In genomic region chr10:95552680-95553342, GRCh38 we compare ENCODE assay signal across 20 cellular contexts. TPM values are rescaled to one million over a fixed set of nuclear protein-coding genes. Genes with fewer than 3 reads are reported as not detected.
DNase-seq lines count a peak whose midpoint lies in the region; ATAC-seq, FAIRE-seq and TF ChIP-seq lines count a peak whose summit lies in the region.
"Had no signal": no experiment of that assay in that cellular context is flagged by ENCODE, and none has a peak within 500 bp of the region (broad histone marks: within the 10 kb centered on the region; RNA-seq: fewer than 3 reads in every experiment).

No MANE protein-coding gene starts in this region.

- H3K4me3 ChIP-seq in heart left ventricle (no peak overlapping the region), K562 (no peak overlapping the region), HepG2 (replicated peaks in 1 of 3; ENCODE audit: insufficient read depth in 1 of 3, low read depth in 2 of 3, low read length in 3 of 3) (no peak overlapping the region), BE2C (ENCODE audit: low read depth, low read length) (no peak overlapping the region), ovary (no peak overlapping the region)
- H3K4me3 ChIP-seq: left lung, right atrium auricular region, tibial nerve had no signal

- no peak for ATAC-seq in heart left ventricle
- no peak for ATAC-seq in Right ventricle myocardium superior (ENCODE audit: poor library complexity)
- no peak for ATAC-seq in K562
- ATAC-seq in HepG2: peak; percentile 76
- ATAC-seq in HG03175 (IDR thresholded peaks at IDR 0.05; ENCODE audit: unreplicated experiment): no peak
- ATAC-seq: CD8-positive, alpha-beta T cell; left lung; naive thymus-derived CD8-positive, alpha-beta T cell had no signal

- 69 to 87% (median 70%) methylated on average over 5 of the region's 5 CpGs for WGBS in heart left ventricle, 4 donors
- WGBS in K562 (ENCODE audit: insufficient coverage, low coverage, missing lambda C conversion rate): 89% methylated on average over 1 of the region's 5 CpGs
- WGBS in HepG2 (ENCODE audit: low lambda C conversion rate): 46% methylated on average over 5 of the region's 5 CpGs
- 84 to 88% (median 85%) methylated on average over 5 of the region's 5 CpGs for WGBS in ovary, 3 donors

- CTCF ChIA-PET in K562 (lab: Yijun Ruan, JAX; ENCODE audit: low intra/inter-chr PET ratio) (no interaction called here), HepG2 (lab: Yijun Ruan, JAX; ENCODE audit: low intra/inter-chr PET ratio, low total read pairs) (no interaction called here)

- H2AFZ ChIP-seq in K562 (ENCODE audit: low read depth, low read length): no peak overlapping the region
- no peak overlapping the region for H2AFZ ChIP-seq in HepG2 (ENCODE audit: low read length)

- no peaks in the 10 kb centered on the region for H4K20me1 ChIP-seq in K562 (replicated peaks; ENCODE audit: control insufficient read depth, insufficient read depth, low read length)
- H4K20me1 ChIP-seq in HepG2 (ENCODE audit: insufficient read depth, low read length): no peaks in the 10 kb centered on the region

- no peak overlapping the region for H3K9ac ChIP-seq in K562 (ENCODE audit: insufficient read depth in 1 of 2, low read depth in 2 of 2, low read length in 2 of 2)
- H3K9ac ChIP-seq in HepG2 (ENCODE audit: insufficient read depth, low read depth, low read length): peak overlapping the region; percentile 17; the same call in 1 of the 2 replicates

- no peaks in the 10 kb centered on the region for H3K79me2 ChIP-seq in K562 (ENCODE audit: control insufficient read depth, insufficient read depth, low read length)
- peaks cover 87% of the 10 kb centered on the region for H3K79me2 ChIP-seq in HepG2 (ENCODE audit: insufficient read depth, low read length)

- TF ChIP-seq EP300 in K562 (IDR thresholded peaks at IDR 0.05; ENCODE audit: low read length): no peak
- TF ChIP-seq EP300 in HepG2 (IDR thresholded peaks at IDR 0.05; ENCODE audit: low read depth in 2 of 2, low read length in 2 of 2): peak in 1 of 2 experiments; percentile 46; a peak in 2 of 4 replicates
- TF ChIP-seq EP300 in HepG2 (CRISPR knock-in tag; IDR thresholded peaks at IDR 0.05; ENCODE audit: borderline replicate concordance): no peak
- TF ChIP-seq EP300 in ovary (IDR thresholded peaks at IDR 0.05): no peak

- no peak overlapping the region for H3K4me2 ChIP-seq in K562 (ENCODE audit: insufficient read depth, low read length)
- H3K4me2 ChIP-seq in HepG2 (ENCODE audit: low read depth, low read length): peak overlapping the region; percentile 37

- no peaks in the 10 kb centered on the region for H3K9me1 ChIP-seq in K562 (ENCODE audit: control insufficient read depth, insufficient read depth, low read length)

- DNase-seq in heart left ventricle: no peak
- DNase-seq in Right ventricle myocardium superior: no peak
- no peak for DNase-seq in K562 (ENCODE audit: extremely low read depth in 1 of 4, low spot score in 3 of 4)
- peak; percentile 78 for DNase-seq in HepG2 (ENCODE audit: low spot score)
- DNase-seq in BE2C: no peak
- no peak for DNase-seq in ovary
- no peak for DNase-seq in NCI-H748 treated with DMSO at 0.1 percent for 48 hours (lab: John Stamatoyannopoulos, UW)
- DNase-seq: activated CD8-positive, alpha-beta memory T cell treated with anti-CD3 and anti-CD28 coated beads, Interleukin-2, amount 50 U/mL, for 48 hours; activated naive CD8-positive, alpha-beta T cell treated with anti-CD3 and anti-CD28 coated beads for 36 hours; CD8-positive, alpha-beta T cell; GOT3; Karpas-422; left lung; naive thymus-derived CD8-positive, alpha-beta T cell; NCI-H1694; NCI-H510A treated with DMSO at 0.1 percent for 48 hours; stimulated activated CD4-positive, alpha-beta T cell treated with anti-CD3 and anti-CD28 coated beads, Interleukin-2, amount 100 ng/mL, for 24 hours had no signal

- FAIRE-seq in K562 (lab: Jason Lieb, UNC) (peak; percentile 19), HepG2 (lab: Jason Lieb, UNC) (peak; percentile 66)

- TF ChIP-seq RAD21 in K562 (CRISPR knock-in tag; conservative IDR thresholded peaks at IDR 0.05 in 1 of 2, IDR thresholded peaks at IDR 0.05 in 1 of 2) (no peak), HepG2 (CRISPR knock-in tag; IDR thresholded peaks at IDR 0.05) (no peak)

- no peak for TF ChIP-seq POLR2A in heart left ventricle (IDR thresholded peaks at IDR 0.05)
- TF ChIP-seq POLR2A in K562 (conservative IDR thresholded peaks at IDR 0.05): no peak
- no peak for TF ChIP-seq POLR2A in HepG2 (IDR thresholded peaks at IDR 0.05; ENCODE audit: insufficient read depth in 1 of 2, low read depth in 2 of 2, low read length in 2 of 2)
- no peak for TF ChIP-seq POLR2A in ovary (IDR thresholded peaks at IDR 0.05)

- H3K9me3 ChIP-seq in heart left ventricle (peaks cover 0 to 11% (median 0%) of the 10 kb centered on the region in 12 donors), K562 (replicated peaks; ENCODE audit: control insufficient read depth, insufficient read depth, low read depth, low read length) (no peaks in the 10 kb centered on the region), HepG2 (ENCODE audit: low read length) (no peaks in the 10 kb centered on the region), BE2C (no peaks in the 10 kb centered on the region), ovary (no peaks in the 10 kb centered on the region)
- H3K9me3 ChIP-seq: left lung had no signal

- H3K27me3 ChIP-seq in heart left ventricle (no peaks in the 10 kb centered on the region), K562 (ENCODE audit: control insufficient read depth in 2 of 2, insufficient read depth in 2 of 2, low read length in 2 of 2) (no peaks in the 10 kb centered on the region), HepG2 (ENCODE audit: control insufficient read depth in 1 of 2, insufficient read depth in 2 of 2, low read length in 2 of 2) (no peaks in the 10 kb centered on the region), BE2C (0 out of 2 replicates have a peak, but pooled peaks cover under 1% of the 10 kb centered on the region), ovary (no peaks in the 10 kb centered on the region)
- H3K27me3 ChIP-seq: left lung, right atrium auricular region, tibial nerve had no signal

- TF ChIP-seq CTCF in heart left ventricle (IDR thresholded peaks at IDR 0.05) (no peak), K562 (IDR thresholded peaks at IDR 0.05 in 2 of 3, conservative IDR thresholded peaks at IDR 0.05 in 1 of 3; ENCODE audit: insufficient read depth in 2 of 3, low read depth in 1 of 3, low read length in 3 of 3) (no peak), HepG2 (CRISPR knock-in tag; IDR thresholded peaks at IDR 0.05) (no peak), BE2C (IDR thresholded peaks at IDR 0.05; ENCODE audit: low read depth, low read length) (no peak), ovary (IDR thresholded peaks at IDR 0.05) (no peak)

- BruUV-seq in K562 (replicated peaks; lab: Mats Ljungman, UMichigan) (no TSS peak), HepG2 (replicated peaks; lab: Mats Ljungman, UMichigan) (no TSS peak)

- H3K36me3 ChIP-seq in heart left ventricle (no peaks in the 10 kb centered on the region), K562 (ENCODE audit: control insufficient read depth, insufficient read depth, low read length) (no peaks in the 10 kb centered on the region), HepG2 (replicated peaks in 1 of 2; ENCODE audit: control insufficient read depth in 1 of 2, insufficient read depth in 2 of 2, low read length in 2 of 2) (peaks cover 3% of the 10 kb centered on the region in 2 experiments; a peak in 1 of 5 replicates), BE2C (no peaks in the 10 kb centered on the region), ovary (no peaks in the 10 kb centered on the region)
- H3K36me3 ChIP-seq: left lung, right atrium auricular region, tibial nerve had no signal

- H3K27ac ChIP-seq in heart left ventricle (peak overlapping the region in 7 of 12 donors; percentile 3 to 91 (median 39)), K562 (ENCODE audit: extremely low read depth, low read depth, low read length) (no peak overlapping the region), HepG2 (ENCODE audit: extremely low read length, insufficient read depth, low read length) (peak overlapping the region; percentile 39), ovary (no peak overlapping the region)
- H3K27ac ChIP-seq: left lung, tibial nerve had no signal

- peaks cover 11 to 83% (median 50%) of the 10 kb centered on the region in 12 donors for H3K4me1 ChIP-seq in heart left ventricle
- peaks cover 0 to 9% of the 10 kb centered on the region in 2 experiments; a peak in 3 of 5 replicates for H3K4me1 ChIP-seq in K562 (replicated peaks in 1 of 2; ENCODE audit: control insufficient read depth in 2 of 2, insufficient read depth in 2 of 2, low read length in 2 of 2)
- H3K4me1 ChIP-seq in HepG2 (ENCODE audit: insufficient read depth, low read length): peaks cover 93% of the 10 kb centered on the region
- no peaks in the 10 kb centered on the region for H3K4me1 ChIP-seq in BE2C
- no peaks in the 10 kb centered on the region for H3K4me1 ChIP-seq in ovary (ENCODE audit: insufficient read depth)
- H3K4me1 ChIP-seq: left lung had no signal

- in situ Hi-C loops in K562 (cut with MboI) (no loop called here), HepG2 (cut with HindIII; ENCODE audit: extremely low pct_ligation_motif_present, low pct_unique_long_range_greater_than_20kb) (loop anchor here (25.0 kb wide), 1 partner anchor 116 kb away; no protein-coding TSS in a partner anchor)

- intact Hi-C loops in heart left ventricle (cut with DNase I) (loop anchor here in 2 of 10 donors (10.0 kb wide), 2 partner anchors 48 to 68 kb away; no protein-coding TSS in a partner anchor), Right ventricle myocardium superior (cut with DNase I) (no loop called here), K562 (cut with micrococcal nuclease) (no loop called here), HepG2 (cut with micrococcal nuclease; ENCODE audit: unreplicated experiment) (loop anchor here (2.0 kb wide), 1 partner anchor 14 kb away; no protein-coding TSS in a partner anchor), ovary (cut with DNase I) (no loop called here)

- POLR2A ChIA-PET in K562 (lab: Yijun Ruan, JAX) (interaction anchor here (2.2 kb wide), 1 partner anchor 10 kb away, joined by 7 read pairs; no protein-coding TSS in a partner anchor), HepG2 (lab: Yijun Ruan, JAX) (interaction anchor here (1.2 to 2.3 kb wide), 2 partner anchors 12 to 75 kb away, joined by 3 to 9 read pairs; no protein-coding TSS in a partner anchor)

RNA-seq across cellular contexts. Expression of gene SORBS1, which starts 8.4 kb away (rescaled TPM):
- 1,000 to 10,000 TPM in 5 of 9 donors, 100 to 1,000 TPM in 4; 380 to 1,440 (median 1,065) TPM for total RNA-seq in heart left ventricle
- 100 to 1,000 TPM; 355 to 380 TPM for polyA plus RNA-seq in heart left ventricle
- 697 TPM for total RNA-seq in Right ventricle myocardium superior
- 34.5 and 47.6 TPM in 2 replicates for total RNA-seq in K562 (2011; cell fraction: chromatin; rRNA removed; ENCODE audit: low replicate concordance)
- 16.0 and 16.1 TPM in 2 replicates for total RNA-seq in K562 (2011; cell fraction: nucleolus; rRNA removed)
- total RNA-seq in K562 (2011; cell fraction: nucleoplasm; rRNA removed): 36.1 and 59.8 TPM in 2 replicates
- total RNA-seq in K562 (2014; rRNA removed): 4.4 and 4.5 TPM in 2 replicates
- 7.1 and 7.2 TPM in 2 replicates for total RNA-seq in K562 (2014; rRNA removed; fragmentation: Illumina TruSeq; extraction: Trizol)
- 6.5 and 7.2 TPM in 2 replicates for total RNA-seq in K562 (2015; rRNA removed; fragmentation: Illumina TruSeq; extraction: Trizol)
- total RNA-seq in K562 (2021): 6.2 and 7.1 TPM in 2 replicates
- polyA plus RNA-seq in K562 (2011; rRNA removed): 10.9 and 13.3 TPM in 2 replicates
- 6.2 and 8.7 TPM in 2 replicates for polyA plus RNA-seq in K562 (2011; cell fraction: cytosol; rRNA removed)
- 12.8 and 13.8 TPM in 2 replicates for polyA plus RNA-seq in K562 (2011; cell fraction: nucleus; rRNA removed)
- 5.5 and 7.0 TPM in 2 replicates for polyA plus RNA-seq in K562 (2012)
- 7.7 and 8.4 TPM in 2 replicates for polyA plus RNA-seq in K562 (2014; fragmentation: Illumina TruSeq; extraction: Trizol)
- polyA plus RNA-seq in K562 (2014; fragmentation: Nextera tagmentation; extraction: Ambion mirVana): 1 to 10 TPM; 2.0 to 2.8 TPM
- polyA plus RNA-seq in K562 (2014; rRNA removed): 5.1 and 6.7 TPM in 2 replicates
- polyA minus RNA-seq in K562 (2011; rRNA and poly(A)+ RNA removed): 19.0 and 21.4 TPM in 2 replicates
- polyA minus RNA-seq in K562 (2011; cell fraction: cytosol; rRNA and poly(A)+ RNA removed): 8.4 and 8.6 TPM in 2 replicates
- polyA minus RNA-seq in K562 (2011; cell fraction: nucleus; rRNA and poly(A)+ RNA removed): 10.8 and 16.0 TPM in 2 replicates
- 16.8 and 21.0 TPM in 2 replicates for total RNA-seq in HepG2 (2016; rRNA removed; fragmentation: Illumina TruSeq; extraction: Trizol)
- 6.9 and 8.4 TPM in 2 replicates for total RNA-seq in HepG2 (2016; cell fraction: cytosol; rRNA removed; fragmentation: Illumina TruSeq; extraction: Trizol; ENCODE audit: low read depth)
- 16.7 and 20.1 TPM in 2 replicates for total RNA-seq in HepG2 (2016; cell fraction: insoluble cytoplasmic fraction; rRNA removed; fragmentation: Illumina TruSeq; extraction: Trizol)
- total RNA-seq in HepG2 (2016; cell fraction: membrane; rRNA removed; fragmentation: Illumina TruSeq; extraction: Trizol): 6.8 and 7.4 TPM in 2 replicates
- 22.7 and 24.8 TPM in 2 replicates for total RNA-seq in HepG2 (2016; cell fraction: nucleus; rRNA removed; fragmentation: Illumina TruSeq; extraction: Trizol)
- 30.1 and 39.8 TPM in 2 replicates for polyA plus RNA-seq in HepG2 (2011; rRNA removed)
- polyA plus RNA-seq in HepG2 (2011; cell fraction: cytosol; rRNA removed): 21.6 and 22.7 TPM in 2 replicates
- polyA plus RNA-seq in HepG2 (2011; cell fraction: nucleus; rRNA removed): 39.9 and 56.8 TPM in 2 replicates
- 22.1 and 55.4 TPM in 2 replicates for polyA plus RNA-seq in HepG2 (2012)
- polyA plus RNA-seq in HepG2 (2016; cell fraction: cytosol; fragmentation: Illumina TruSeq; extraction: Trizol; ENCODE audit: low read depth): 0.37 and 0.66 TPM in 2 replicates
- polyA plus RNA-seq in HepG2 (2016; cell fraction: insoluble cytoplasmic fraction; fragmentation: Illumina TruSeq; extraction: Trizol; ENCODE audit: low read depth): 18.0 and 20.6 TPM in 2 replicates
- polyA plus RNA-seq in HepG2 (2016; cell fraction: membrane; fragmentation: Illumina TruSeq; extraction: Trizol; ENCODE audit: low read depth): 1.4 and 1.9 TPM in 2 replicates
- 24.7 and 25.1 TPM in 2 replicates for polyA plus RNA-seq in HepG2 (2016; cell fraction: nucleus; fragmentation: Illumina TruSeq; extraction: Trizol; ENCODE audit: insufficient read depth, low read depth)
- polyA minus RNA-seq in HepG2 (2011; rRNA and poly(A)+ RNA removed; ENCODE audit: low replicate concordance): 2.7 and 66.2 TPM in 2 replicates
- 28.0 and 29.9 TPM in 2 replicates for polyA minus RNA-seq in HepG2 (2011; cell fraction: cytosol; rRNA and poly(A)+ RNA removed)
- polyA minus RNA-seq in HepG2 (2011; cell fraction: nucleus; rRNA and poly(A)+ RNA removed): 81.3 and 96.8 TPM in 2 replicates
- 0.36 TPM for polyA plus RNA-seq in BE2C (2012; ENCODE audit: insufficient read depth, insufficient read length, low read depth)
- 100 to 1,000 TPM in 1 of 7 donors, 10 to 100 TPM in 6; 10.7 to 126 (median 20.0) TPM for total RNA-seq in ovary
- 100 to 1,000 TPM in 1 of 2 donors, 10 to 100 TPM in 1; 14.7 to 156 TPM for polyA plus RNA-seq in ovary

Comparison
In these comparisons a context has a peak if more than half of its experiments do, and no peak if none do; other contexts are left out.
1. H3K27ac ChIP-seq: peak in heart left ventricle (7 of 12) and HepG2 (single experiment); none in K562 (single experiment) and ovary (0 of 2).